ENCODE assay signal across 15 cellular contexts in genomic region chrX:37922926-37923325, GRCh38.
A peak's percentile ranks its signal among the peaks of the same experiment; 100 is the strongest.
DNase-seq lines count a peak whose midpoint lies in the region; ATAC-seq and TF ChIP-seq lines count a peak whose summit lies in the region.
"Had no signal": no experiment of that assay in that cellular context is flagged by ENCODE, and none has a peak within 500 bp of the region (broad histone marks: within the 10 kb centered on the region; RNA-seq: fewer than 3 reads in every experiment).

No MANE protein-coding gene starts in this region.

- DNase-seq in A172 (ENCODE audit: low spot score), result peak; percentile 33
- DNase-seq in OCI-M1 (lab: John Stamatoyannopoulos, UW), result peak; percentile 46
- DNase-seq in amniotic epithelial cell (ENCODE audit: low read depth), result peak; percentile 35
- DNase-seq in fibroblast of the aortic adventitia (ENCODE audit: low read depth), result peak; percentile 4
- no peak for DNase-seq in NCI-H146 (lab: John Stamatoyannopoulos, UW)
- no peak for DNase-seq in NCI-H1694 (lab: John Stamatoyannopoulos, UW)
- DNase-seq: DMS153, NCI-H1105 treated with DMSO at 0.1 percent for 48 hours, NCI-H187 treated with DMSO at 0.1 percent for 48 hours, NCI-H446, PC-9 had no signal

- ATAC-seq in esophagus mucosa (no peak), GM21576 (IDR thresholded peaks at IDR 0.05; ENCODE audit: unreplicated experiment) (no peak)
- ATAC-seq: A549 had no signal

- H3K4me3 ChIP-seq in fibroblast of the aortic adventitia (ENCODE audit: low read depth, low read length), result no peak overlapping the region
- H3K4me3 ChIP-seq: A549, PC-9, SJSA1 had no signal

- no peak for TF ChIP-seq CTCF in fibroblast of the aortic adventitia (IDR thresholded peaks at IDR 0.05; ENCODE audit: insufficient read depth, low read length)

Comparison
In these comparisons a context has a peak if more than half of its experiments do, and no peak if none do; other contexts are left out.
1. DNase-seq: peak in A172 (single experiment), OCI-M1 (single experiment), amniotic epithelial cell (single experiment) and fibroblast of the aortic adventitia (single experiment); none in NCI-H146 (single experiment) and NCI-H1694 (single experiment).